ENCODE assay signal across 26 cellular contexts in genomic region chr3:113878403-113878802, GRCh38.
"Had no signal": no experiment of that assay in that cellular context is flagged by ENCODE, and none has a peak within 500 bp of the region (broad histone marks: within the 10 kb centered on the region; RNA-seq: fewer than 3 reads in every experiment).

No MANE protein-coding gene starts in this region.

- H3K4me1 ChIP-seq: stomach, suprapubic skin, testis, thyroid gland, tibial artery, tibial nerve, transverse colon, upper lobe of left lung, upper lobe of right lung, uterus, vagina had no signal

- H3K4me3 ChIP-seq: stomach, suprapubic skin, testis, thoracic aorta, thyroid gland, tibial artery, tibial nerve, transverse colon, upper lobe of left lung, upper lobe of right lung, uterus, vagina had no signal

- DNase-seq: stimulated activated CD4-positive, alpha-beta T cell treated with anti-CD3 and anti-CD28 coated beads, Interleukin-2, amount 100 ng/mL, for 48 hours; stimulated activated CD4-positive, alpha-beta T cell treated with anti-CD3 and anti-CD28 coated beads, Interleukin-4, amount 100 ng/mL, for 1 hour; stimulated activated CD4-positive, alpha-beta T cell treated with anti-CD3 and anti-CD28 coated beads, Interleukin-4, amount 100 ng/mL, for 24 hours; stimulated activated CD4-positive, alpha-beta T cell treated with anti-CD3 and anti-CD28 coated beads, Interleukin-4, amount 100 ng/mL, for 4 hours; stimulated activated CD8-positive, alpha-beta memory T cell treated with anti-CD3 and anti-CD28 coated beads, Interleukin-4, amount 100 ng/mL, for 48 hours; stimulated activated naive B cell treated with anti-CD40 and anti-IgM and Interleukin-4, amounts not matched to agents 10 μg/mL and 1 μg/mL and 100 μg/mL, for 72 hours; stimulated activated naive CD4-positive, alpha-beta T cell; stimulated activated naive CD4-positive, alpha-beta T cell treated with Interleukin-2 at 50 U/mL for 16 hours; stimulated activated naive CD8-positive, alpha-beta T cell treated with anti-CD3 and anti-CD28 coated beads, Interleukin-15, amount 100 ng/mL, for 72 hours; stimulated activated naive CD8-positive, alpha-beta T cell treated with anti-CD3 and anti-CD28 coated beads, Interleukin-15, Interleukin-2, amounts not matched to agents 100 U/mL and 50 U/mL, for 24 hours; stomach; substantia nigra; testis; thyroid gland; tibial artery; transverse colon; upper lobe of left lung; upper lobe of right lung; uterus had no signal

- H3K27ac ChIP-seq: stomach, suprapubic skin, testis, thoracic aorta, thyroid gland, tibial artery, tibial nerve, transverse colon, upper lobe of left lung, upper lobe of right lung, uterus, vagina had no signal

- FAIRE-seq: urothelium cell line had no signal

- H3K9me3 ChIP-seq: stomach, suprapubic skin, testis, thoracic aorta, thyroid gland, tibial artery, tibial nerve, transverse colon, upper lobe of left lung, upper lobe of right lung, uterus, vagina had no signal

- H3K27me3 ChIP-seq: stomach, suprapubic skin, testis, thyroid gland, tibial artery, tibial nerve, transverse colon, upper lobe of left lung, upper lobe of right lung, uterus, vagina had no signal

- H3K36me3 ChIP-seq: suprapubic skin, thoracic aorta, thyroid gland, tibial artery, tibial nerve, transverse colon, upper lobe of left lung, upper lobe of right lung, uterus, vagina had no signal

- ATAC-seq: stimulated activated effector memory CD8-positive, alpha-beta T cell treated with anti-CD3 and anti-CD28 coated beads, Interleukin-12 subunit alpha, Interleukin-12 subunit beta, amount 100 ng/mL, for 72 hours; stimulated activated memory B cell treated with anti-CD40 and anti-IgM and Interleukin-4, amounts not matched to agents 10 μg/mL and 1 μg/mL and 100 μg/mL, for 72 hours; stimulated activated naive B cell treated with anti-CD40 and anti-IgM and Interleukin-4, amounts not matched to agents 10 μg/mL and 1 μg/mL and 100 μg/mL, for 72 hours; stimulated activated naive CD8-positive, alpha-beta T cell treated with anti-CD3 and anti-CD28 coated beads, Interleukin-15, amount 100 ng/mL, for 72 hours; stimulated activated naive CD8-positive, alpha-beta T cell treated with anti-CD3 and anti-CD28 coated beads, Interleukin-15, Interleukin-2, amounts not matched to agents 100 U/mL and 50 U/mL, for 24 hours; upper lobe of right lung had no signal
